In genomic region chr6:99362644-99363268, GRCh38 we compare ENCODE assay signal across 12 cellular contexts. TPM values are rescaled to one million over a fixed set of nuclear protein-coding genes. Genes with fewer than 3 reads are reported as not detected.
"Had no signal": no experiment of that assay in that cellular context is flagged by ENCODE, and none has a peak within 500 bp of the region (broad histone marks: within the 10 kb centered on the region; RNA-seq: fewer than 3 reads in every experiment).

No MANE protein-coding gene starts in this region.

- H3K4me3 ChIP-seq: cardiac muscle cell had no signal

- H3K4me3 Mint-ChIP-seq: activated naive CD4-positive, alpha-beta T cell treated with anti-CD3 and anti-CD28 coated beads, Interleukin-2, amount 10 ng/mL, durations not matched to agents 7 days and 5 days; naive thymus-derived CD8-positive, alpha-beta T cell; stimulated activated naive B cell treated with anti-CD40 and anti-IgM and Interleukin-4, amounts not matched to agents 10 μg/mL and 1 μg/mL and 100 μg/mL, for 72 hours; type B pancreatic cell; WTC11 had no signal

- ATAC-seq: naive thymus-derived CD8-positive, alpha-beta T cell; stimulated activated naive B cell treated with anti-CD40 and anti-IgM and Interleukin-4, amounts not matched to agents 10 μg/mL and 1 μg/mL and 100 μg/mL, for 72 hours; WTC11 had no signal

- H3K27ac ChIP-seq: cardiac muscle cell, epithelial cell of prostate had no signal

- H3K36me3 Mint-ChIP-seq: activated naive CD4-positive, alpha-beta T cell treated with anti-CD3 and anti-CD28 coated beads, Interleukin-2, amount 10 ng/mL, durations not matched to agents 7 days and 5 days; naive thymus-derived CD8-positive, alpha-beta T cell; stimulated activated naive B cell treated with anti-CD40 and anti-IgM and Interleukin-4, amounts not matched to agents 10 μg/mL and 1 μg/mL and 100 μg/mL, for 72 hours; type B pancreatic cell; WTC11 had no signal

- DNase-seq: activated naive CD4-positive, alpha-beta T cell treated with anti-CD3 and anti-CD28 coated beads, Interleukin-2, amount 10 ng/mL, durations not matched to agents 7 days and 5 days; foreskin melanocyte; mesenchymal stem cell; naive thymus-derived CD8-positive, alpha-beta T cell; retina; stimulated activated CD4-positive, alpha-beta T cell treated with anti-CD3 and anti-CD28 coated beads, Interleukin-12 subunit alpha, Interleukin-12 subunit beta, amount 100 ng/mL, for 4 hours; stimulated activated CD4-positive, alpha-beta T cell treated with anti-CD3 and anti-CD28 coated beads, Interleukin-2, amount 100 ng/mL, for 24 hours; stimulated activated naive B cell treated with anti-CD40 and anti-IgM and Interleukin-4, amounts not matched to agents 10 μg/mL and 1 μg/mL and 100 μg/mL, for 72 hours had no signal

- H3K27me3 ChIP-seq: cardiac muscle cell had no signal

- H3K4me1 Mint-ChIP-seq: activated naive CD4-positive, alpha-beta T cell treated with anti-CD3 and anti-CD28 coated beads, Interleukin-2, amount 10 ng/mL, durations not matched to agents 7 days and 5 days; naive thymus-derived CD8-positive, alpha-beta T cell had no signal

- H3K27ac Mint-ChIP-seq: activated naive CD4-positive, alpha-beta T cell treated with anti-CD3 and anti-CD28 coated beads, Interleukin-2, amount 10 ng/mL, durations not matched to agents 7 days and 5 days; stimulated activated naive B cell treated with anti-CD40 and anti-IgM and Interleukin-4, amounts not matched to agents 10 μg/mL and 1 μg/mL and 100 μg/mL, for 72 hours; type B pancreatic cell; WTC11 had no signal

- H3K9me3 Mint-ChIP-seq: activated naive CD4-positive, alpha-beta T cell treated with anti-CD3 and anti-CD28 coated beads, Interleukin-2, amount 10 ng/mL, durations not matched to agents 7 days and 5 days; naive thymus-derived CD8-positive, alpha-beta T cell; stimulated activated naive B cell treated with anti-CD40 and anti-IgM and Interleukin-4, amounts not matched to agents 10 μg/mL and 1 μg/mL and 100 μg/mL, for 72 hours; type B pancreatic cell; WTC11 had no signal

- H3K36me3 ChIP-seq: cardiac muscle cell had no signal

RNA-seq across cellular contexts. Expression of gene FAXC, which starts 13.3 kb away (rescaled TPM):
- total RNA-seq: naive thymus-derived CD8-positive, alpha-beta T cell had no signal
- polyA plus RNA-seq: naive thymus-derived CD8-positive, alpha-beta T cell had no signal
